Comparison of ENCODE assay signal across 8 cellular contexts in genomic region chr20:45368221-45368980, GRCh38. TPM values are rescaled to one million over a fixed set of nuclear protein-coding genes. Genes with fewer than 3 reads are reported as not detected.
A peak's percentile ranks its signal among the peaks of the same experiment; 100 is the strongest.
DNase-seq lines count a peak whose midpoint lies in the region; ATAC-seq and TF ChIP-seq lines count a peak whose summit lies in the region.

No MANE protein-coding gene starts in this region.

- H3K9me3 Mint-ChIP-seq in CD4-positive, CD25-positive, alpha-beta regulatory T cell: peaks cover 0 to 3% (median 0%) of the 10 kb centered on the region in 7 donors
- H3K9me3 Mint-ChIP-seq in activated CD8-positive, alpha-beta T cell treated with anti-CD3 and anti-CD28 coated beads for 36 hours: no peaks in the 10 kb centered on the region

- peaks cover 26% of the 10 kb centered on the region for H3K36me3 ChIP-seq in CD4-positive, CD25-positive, alpha-beta regulatory T cell (ENCODE audit: control insufficient read depth, insufficient read depth, low read length)
- H3K36me3 ChIP-seq in thymus (ENCODE audit: control insufficient read depth, insufficient read depth): peaks cover 21% of the 10 kb centered on the region

- peaks cover 22% of the 10 kb centered on the region for H3K36me3 Mint-ChIP-seq in CD4-positive, CD25-positive, alpha-beta regulatory T cell
- peaks cover 25% of the 10 kb centered on the region for H3K36me3 Mint-ChIP-seq in activated CD8-positive, alpha-beta T cell treated with anti-CD3 and anti-CD28 coated beads for 36 hours (ENCODE audit: low read depth)

- no peak for TF ChIP-seq CTCF in activated CD8-positive, alpha-beta T cell treated with anti-CD3 and anti-CD28 coated beads for 36 hours (IDR thresholded peaks at IDR 0.05)

- peaks cover 52% of the 10 kb centered on the region for H3K4me1 ChIP-seq in CD4-positive, CD25-positive, alpha-beta regulatory T cell (ENCODE audit: control insufficient read depth, insufficient read depth, low read length, poor library complexity, severe bottlenecking)
- H3K4me1 ChIP-seq in thymus (ENCODE audit: control insufficient read depth, insufficient read depth, low read length): peaks cover 11% of the 10 kb centered on the region

- whole genome bisulfite sequencing in thymus: 58% methylated on average over 6 of the region's 6 CpGs

- intact Hi-C loops in activated CD8-positive, alpha-beta T cell treated with anti-CD3 and anti-CD28 coated beads for 36 hours (cut with micrococcal nuclease): no loop called here

- H3K27ac Mint-ChIP-seq in CD4-positive, CD25-positive, alpha-beta regulatory T cell: peak overlapping the region; percentile 26 to 73 (median 70)
- H3K27ac Mint-ChIP-seq in activated CD8-positive, alpha-beta T cell treated with anti-CD3 and anti-CD28 coated beads for 36 hours: peak overlapping the region; percentile 70

- POLR2A ChIA-PET in activated CD8-positive, alpha-beta T cell treated with anti-CD3 and anti-CD28 coated beads for 36 hours (lab: Charles Lee): interaction anchor here (0.6 to 2.0 kb wide), 4 partner anchors 21 to 388 kb away, joined by 3 to 6 read pairs (median 4); partner anchors contain the start of gene SDC4

- H3K4me3 ChIP-seq in CD4-positive, CD25-positive, alpha-beta regulatory T cell (ENCODE audit: low read depth, low read length): peak overlapping the region; percentile 8
- H3K4me3 ChIP-seq in thymus (ENCODE audit: low read length): no peak overlapping the region

- no peaks in the 10 kb centered on the region for H3K9me3 ChIP-seq in CD4-positive, CD25-positive, alpha-beta regulatory T cell (ENCODE audit: control insufficient read depth in 2 of 2, low read length in 2 of 2)
- no peaks in the 10 kb centered on the region for H3K9me3 ChIP-seq in thymus (ENCODE audit: control insufficient read depth)

- ATAC-seq in CD4-positive, CD25-positive, alpha-beta regulatory T cell (ENCODE audit: low read depth in 2 of 2): peak; percentile 64 to 69
- peak; percentile 83 for ATAC-seq in GM19463 (IDR thresholded peaks at IDR 0.05; ENCODE audit: unreplicated experiment)
- peak; percentile 73 for ATAC-seq in HG03442 (IDR thresholded peaks at IDR 0.05; ENCODE audit: unreplicated experiment)
- peak; percentile 43 for ATAC-seq in activated CD8-positive, alpha-beta T cell treated with anti-CD3 and anti-CD28 coated beads for 36 hours

- no peaks in the 10 kb centered on the region for H3K27me3 ChIP-seq in CD4-positive, CD25-positive, alpha-beta regulatory T cell (ENCODE audit: control insufficient read depth, insufficient read depth, low read length)
- no peaks in the 10 kb centered on the region for H3K27me3 ChIP-seq in thymus (ENCODE audit: control insufficient read depth, insufficient read depth)

- CTCF ChIA-PET in activated CD8-positive, alpha-beta T cell treated with anti-CD3 and anti-CD28 coated beads for 36 hours (lab: Charles Lee): interaction anchor here (1.0 to 24.4 kb wide), 10 partner anchors 11 to 84 kb away, joined by 3 to 549 read pairs (median 4); partner anchors contain the start of gene PIGT

- no peaks in the 10 kb centered on the region for H3K27me3 Mint-ChIP-seq in CD4-positive, CD25-positive, alpha-beta regulatory T cell
- H3K27me3 Mint-ChIP-seq in activated CD8-positive, alpha-beta T cell treated with anti-CD3 and anti-CD28 coated beads for 36 hours: no peaks in the 10 kb centered on the region

- H3K4me1 Mint-ChIP-seq in CD4-positive, CD25-positive, alpha-beta regulatory T cell: peaks cover 14 to 75% (median 50%) of the 10 kb centered on the region in 4 donors
- peaks cover 58% of the 10 kb centered on the region for H3K4me1 Mint-ChIP-seq in activated CD8-positive, alpha-beta T cell treated with anti-CD3 and anti-CD28 coated beads for 36 hours (ENCODE audit: low read depth)

- peak; percentile 18 to 77 (median 53) for DNase-seq in CD4-positive, CD25-positive, alpha-beta regulatory T cell
- DNase-seq in activated CD8-positive, alpha-beta T cell treated with anti-CD3 and anti-CD28 coated beads for 36 hours: peak; percentile 38
- DNase-seq in GM03348 (ENCODE audit: low spot score) (no peak), hypothalamus (lab: John Stamatoyannopoulos, UW) (no peak), NCI-H2196 treated with DMSO at 0.1 percent for 48 hours (lab: John Stamatoyannopoulos, UW; ENCODE audit: unreplicated experiment) (no peak)

- peak overlapping the region; percentile 41 to 59 (median 52) for H3K4me3 Mint-ChIP-seq in CD4-positive, CD25-positive, alpha-beta regulatory T cell
- no peak overlapping the region for H3K4me3 Mint-ChIP-seq in activated CD8-positive, alpha-beta T cell treated with anti-CD3 and anti-CD28 coated beads for 36 hours

- peak overlapping the region; percentile 63 for H3K27ac ChIP-seq in CD4-positive, CD25-positive, alpha-beta regulatory T cell (ENCODE audit: insufficient read depth, low read length, poor library complexity, severe bottlenecking)
- peak overlapping the region; percentile 46 for H3K27ac ChIP-seq in thymus (ENCODE audit: low read depth)

RNA-seq across cellular contexts. Expression of gene SYS1, which starts 5.4 kb away (rescaled TPM):
- total RNA-seq in CD4-positive, CD25-positive, alpha-beta regulatory T cell: 94.2 TPM
- polyA plus RNA-seq in CD4-positive, CD25-positive, alpha-beta regulatory T cell: 10 to 100 TPM; 38.4 to 54.3 (median 42.0) TPM
- 10 to 100 TPM; 19.6 to 20.7 TPM for total RNA-seq in activated CD8-positive, alpha-beta T cell treated with anti-CD3 and anti-CD28 coated beads for 36 hours
- 19.7 TPM for polyA plus RNA-seq in thymus

RNA-seq across cellular contexts. Expression of gene TP53TG5, which starts 9.7 kb away (rescaled TPM):
- not detected for total RNA-seq in CD4-positive, CD25-positive, alpha-beta regulatory T cell
- polyA plus RNA-seq in CD4-positive, CD25-positive, alpha-beta regulatory T cell: under 1 TPM; 0.18 to 0.56 (median 0.23) TPM
- under 1 TPM in 1 of 2 experiments, not detected in 1; 0.29 TPM for total RNA-seq in activated CD8-positive, alpha-beta T cell treated with anti-CD3 and anti-CD28 coated beads for 36 hours
- polyA plus RNA-seq in thymus: 0.27 TPM

RNA-seq across cellular contexts. Expression of gene SDC4, which starts 20.2 kb away (rescaled TPM):
- total RNA-seq in CD4-positive, CD25-positive, alpha-beta regulatory T cell: 8.2 TPM
- polyA plus RNA-seq in CD4-positive, CD25-positive, alpha-beta regulatory T cell: 1 to 10 TPM; 2.2 to 6.3 (median 3.7) TPM
- total RNA-seq in activated CD8-positive, alpha-beta T cell treated with anti-CD3 and anti-CD28 coated beads for 36 hours: 10 to 100 TPM; 21.1 to 22.0 TPM
- 18.9 TPM for polyA plus RNA-seq in thymus

RNA-seq across cellular contexts. Expression of gene DBNDD2, which starts 39.7 kb away (rescaled TPM):
- 15.1 TPM for total RNA-seq in CD4-positive, CD25-positive, alpha-beta regulatory T cell
- polyA plus RNA-seq in CD4-positive, CD25-positive, alpha-beta regulatory T cell: 10 to 100 TPM; 19.5 to 23.5 (median 21.7) TPM
- total RNA-seq in activated CD8-positive, alpha-beta T cell treated with anti-CD3 and anti-CD28 coated beads for 36 hours: 10 to 100 TPM; 13.8 to 15.5 TPM
- 54.2 TPM for polyA plus RNA-seq in thymus

RNA-seq across cellular contexts. Expression of gene PIGT, which starts 47.5 kb away (rescaled TPM):
- 137 TPM for total RNA-seq in CD4-positive, CD25-positive, alpha-beta regulatory T cell
- 100 to 1,000 TPM in 1 of 4 donors, 10 to 100 TPM in 3; 80.3 to 102 (median 91.7) TPM for polyA plus RNA-seq in CD4-positive, CD25-positive, alpha-beta regulatory T cell
- 10 to 100 TPM; 43.7 to 47.7 TPM for total RNA-seq in activated CD8-positive, alpha-beta T cell treated with anti-CD3 and anti-CD28 coated beads for 36 hours
- polyA plus RNA-seq in thymus: 52.6 TPM

Comparison
In these comparisons a context has a peak if more than half of its experiments do, and no peak if none do; other contexts are left out.
1. DNase-seq: peak in CD4-positive, CD25-positive, alpha-beta regulatory T cell (3 of 3) and activated CD8-positive, alpha-beta T cell treated with anti-CD3 and anti-CD28 coated beads for 36 hours (single experiment); none in GM03348 (single experiment), hypothalamus (0 of 51) and NCI-H2196 treated with DMSO at 0.1 percent for 48 hours (single experiment).
2. Peak in every context shown above with its lines, with median percentiles within 50 percentile points of each other: ATAC-seq.